1 cellular context compared by ENCODE assay signal in the genomic region with DNA sequence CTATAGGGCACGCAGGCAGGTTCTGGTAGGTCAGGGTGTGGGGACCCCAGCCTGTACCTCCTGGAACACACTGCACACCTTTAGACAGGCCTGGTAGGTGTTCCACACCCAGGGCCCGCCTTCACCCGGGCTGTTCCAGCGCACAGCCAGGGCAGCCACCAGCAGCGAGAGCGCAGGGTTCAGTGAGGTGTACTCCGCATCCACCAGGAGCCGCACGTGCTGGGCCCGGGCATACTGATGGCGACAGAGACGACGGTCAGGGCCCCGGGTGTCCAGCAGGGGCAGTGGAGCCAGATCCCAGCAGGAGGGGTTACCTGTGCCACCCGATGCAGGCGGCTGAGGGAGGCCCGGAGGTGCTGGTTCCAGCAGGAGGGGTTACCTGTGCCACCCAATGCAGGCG.
TF ChIP-seq lines count a peak whose summit lies in the region.

No MANE protein-coding gene starts in this region.

TF ChIP-seq in GM23338, 12 proteins besides CTCF, POLR2A, EP300 and RAD21 (continued from another document):
- TF ChIP-seq, protein P1, sequence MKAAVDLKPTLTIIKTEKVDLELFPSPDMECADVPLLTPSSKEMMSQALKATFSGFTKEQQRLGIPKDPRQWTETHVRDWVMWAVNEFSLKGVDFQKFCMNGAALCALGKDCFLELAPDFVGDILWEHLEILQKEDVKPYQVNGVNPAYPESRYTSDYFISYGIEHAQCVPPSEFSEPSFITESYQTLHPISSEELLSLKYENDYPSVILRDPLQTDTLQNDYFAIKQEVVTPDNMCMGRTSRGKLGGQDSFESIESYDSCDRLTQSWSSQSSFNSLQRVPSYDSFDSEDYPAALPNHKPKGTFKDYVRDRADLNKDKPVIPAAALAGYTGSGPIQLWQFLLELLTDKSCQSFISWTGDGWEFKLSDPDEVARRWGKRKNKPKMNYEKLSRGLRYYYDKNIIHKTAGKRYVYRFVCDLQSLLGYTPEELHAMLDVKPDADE (IDR thresholded peaks at IDR 0.05) = no peak
- TF ChIP-seq, protein P2, sequence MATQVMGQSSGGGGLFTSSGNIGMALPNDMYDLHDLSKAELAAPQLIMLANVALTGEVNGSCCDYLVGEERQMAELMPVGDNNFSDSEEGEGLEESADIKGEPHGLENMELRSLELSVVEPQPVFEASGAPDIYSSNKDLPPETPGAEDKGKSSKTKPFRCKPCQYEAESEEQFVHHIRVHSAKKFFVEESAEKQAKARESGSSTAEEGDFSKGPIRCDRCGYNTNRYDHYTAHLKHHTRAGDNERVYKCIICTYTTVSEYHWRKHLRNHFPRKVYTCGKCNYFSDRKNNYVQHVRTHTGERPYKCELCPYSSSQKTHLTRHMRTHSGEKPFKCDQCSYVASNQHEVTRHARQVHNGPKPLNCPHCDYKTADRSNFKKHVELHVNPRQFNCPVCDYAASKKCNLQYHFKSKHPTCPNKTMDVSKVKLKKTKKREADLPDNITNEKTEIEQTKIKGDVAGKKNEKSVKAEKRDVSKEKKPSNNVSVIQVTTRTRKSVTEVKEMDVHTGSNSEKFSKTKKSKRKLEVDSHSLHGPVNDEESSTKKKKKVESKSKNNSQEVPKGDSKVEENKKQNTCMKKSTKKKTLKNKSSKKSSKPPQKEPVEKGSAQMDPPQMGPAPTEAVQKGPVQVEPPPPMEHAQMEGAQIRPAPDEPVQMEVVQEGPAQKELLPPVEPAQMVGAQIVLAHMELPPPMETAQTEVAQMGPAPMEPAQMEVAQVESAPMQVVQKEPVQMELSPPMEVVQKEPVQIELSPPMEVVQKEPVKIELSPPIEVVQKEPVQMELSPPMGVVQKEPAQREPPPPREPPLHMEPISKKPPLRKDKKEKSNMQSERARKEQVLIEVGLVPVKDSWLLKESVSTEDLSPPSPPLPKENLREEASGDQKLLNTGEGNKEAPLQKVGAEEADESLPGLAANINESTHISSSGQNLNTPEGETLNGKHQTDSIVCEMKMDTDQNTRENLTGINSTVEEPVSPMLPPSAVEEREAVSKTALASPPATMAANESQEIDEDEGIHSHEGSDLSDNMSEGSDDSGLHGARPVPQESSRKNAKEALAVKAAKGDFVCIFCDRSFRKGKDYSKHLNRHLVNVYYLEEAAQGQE (IDR thresholded peaks at IDR 0.05; ENCODE audit: unreplicated experiment) = no peak
- TF ChIP-seq ZNF114 (CRISPR knock-in tag; IDR thresholded peaks at IDR 0.05) = no peak
- no peak for TF ChIP-seq EZH2phosphoT487 (IDR thresholded peaks at IDR 0.05; ENCODE audit: unreplicated experiment)
- no peak for TF ChIP-seq JUNB (IDR thresholded peaks at IDR 0.05; ENCODE audit: unreplicated experiment)
